Comparison of ENCODE assay signal across 2 cellular contexts in genomic region chr10:6095810-6096209, GRCh38.
TF ChIP-seq lines count a peak whose summit lies in the region.

No MANE protein-coding gene starts in this region.

TF ChIP-seq in IMR-90, 13 proteins besides CTCF, POLR2A, EP300 and RAD21:
- TF ChIP-seq CEBPB (IDR thresholded peaks at IDR 0.05; ENCODE audit: low read depth, low read length) (no peak), MAFK (IDR thresholded peaks at IDR 0.05; ENCODE audit: low read depth, low read length) (no peak), FOS (IDR thresholded peaks at IDR 0.05; ENCODE audit: low read depth, low read length) (no peak), CHD1 (IDR thresholded peaks at IDR 0.05; ENCODE audit: low read depth, low read length) (no peak), MXI1 (IDR thresholded peaks at IDR 0.05; ENCODE audit: borderline replicate concordance, low read depth, low read length) (no peak), BHLHE40 (IDR thresholded peaks at IDR 0.05; ENCODE audit: low read depth, low read length) (no peak)

TF ChIP-seq in H1, 55 proteins besides CTCF, POLR2A, EP300 and RAD21:
- no peak for TF ChIP-seq JUN (IDR thresholded peaks at IDR 0.05; ENCODE audit: low read depth, low read length)
